17 cellular contexts compared by ENCODE assay signal in the genomic region with DNA sequence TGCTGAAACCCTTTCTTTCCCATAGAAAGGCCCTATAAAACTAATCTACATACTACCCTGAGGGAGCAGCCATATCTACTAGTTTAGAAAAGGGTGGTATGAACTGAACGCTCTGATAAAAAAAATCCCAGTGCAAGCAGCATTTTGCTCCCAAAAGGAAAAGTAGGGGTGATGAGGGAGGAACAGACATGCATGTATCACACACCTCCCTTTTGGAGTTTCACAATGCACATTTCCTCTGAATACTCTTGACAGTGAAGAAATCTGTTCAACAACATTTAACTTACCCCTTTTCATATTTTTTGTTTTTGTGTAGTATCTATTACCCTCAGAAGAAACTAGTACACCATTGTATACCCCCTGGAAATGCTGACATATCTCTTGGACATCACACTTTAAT.
A peak's percentile ranks its signal among the peaks of the same experiment; 100 is the strongest.
DNase-seq lines count a peak whose midpoint lies in the region; ATAC-seq, FAIRE-seq and TF ChIP-seq lines count a peak whose summit lies in the region.
"Had no signal": no experiment of that assay in that cellular context is flagged by ENCODE, and none has a peak within 500 bp of the region (broad histone marks: within the 10 kb centered on the region; RNA-seq: fewer than 3 reads in every experiment).

No MANE protein-coding gene starts in this region.

- BruUV-seq in GM12878 (replicated peaks; lab: Mats Ljungman, UMichigan): no TSS peak

- intact Hi-C loops in CD14-positive monocyte (cut with micrococcal nuclease): no loop called here
- intact Hi-C loops in GM12878 (cut with micrococcal nuclease; ENCODE audit: unreplicated experiment): no loop called here
- intact Hi-C loops in naive thymus-derived CD4-positive, alpha-beta T cell (cut with micrococcal nuclease): no loop called here

- H3K9ac ChIP-seq in Loucy (ENCODE audit: low read depth, low read length, poor library complexity, severe bottlenecking): peak overlapping the region; percentile 83
- H3K9ac ChIP-seq in GM12878 (ENCODE audit: control insufficient read depth, insufficient read depth, low read length): no peak overlapping the region

- in situ Hi-C loops in GM12878 (cut with MboI): no loop called here

- SMC1A ChIA-PET in GM12878 (lab: Charles Lee; ENCODE audit: uncharacterized antibody, unreplicated experiment): no interaction called here

- no peaks in the 10 kb centered on the region for H4K20me1 ChIP-seq in Loucy (ENCODE audit: insufficient read depth, low read length, poor library complexity, severe bottlenecking)
- no peaks in the 10 kb centered on the region for H4K20me1 ChIP-seq in GM12878 (ENCODE audit: control insufficient read depth, insufficient read depth)

- H3K27me3 ChIP-seq in Loucy (ENCODE audit: insufficient read depth, low read length, poor library complexity, severe bottlenecking) (no peaks in the 10 kb centered on the region), GM12878 (replicated peaks in 1 of 2; ENCODE audit: control insufficient read depth in 2 of 2, insufficient read depth in 2 of 2, low read length in 1 of 2) (no peaks in the 10 kb centered on the region)
- no peaks in the 10 kb centered on the region for H3K27me3 ChIP-seq in naive thymus-derived CD4-positive, alpha-beta T cell (ENCODE audit: control insufficient read depth in 2 of 2, insufficient read depth in 2 of 2, low read length in 2 of 2)

- peak overlapping the region; percentile 47; the same call in 1 of the 2 replicates for H2AFZ ChIP-seq in Loucy (ENCODE audit: low read length)
- H2AFZ ChIP-seq in GM12878 (ENCODE audit: control insufficient read depth, low read depth, low read length): peak overlapping the region; percentile 75

- H3K27ac ChIP-seq in GM12878 (ENCODE audit: control insufficient read depth, insufficient read depth): peak overlapping the region; percentile 61
- no peak overlapping the region for H3K27ac ChIP-seq in naive thymus-derived CD4-positive, alpha-beta T cell (ENCODE audit: low read depth, low read length)

- WGBS in GM12878 (ENCODE audit: insufficient coverage, insufficient replicate concordance, low lambda C conversion rate, missing lambda C conversion rate): 0% methylated on average over 1 of the region's 1 CpG

- POLR2A ChIA-PET in GM12878 (lab: Charles Lee): no interaction called here
- POLR2A ChIA-PET in naive thymus-derived CD4-positive, alpha-beta T cell (lab: Charles Lee): no interaction called here

- H3K4me3 ChIP-seq in Loucy (ENCODE audit: low read length, poor library complexity, severe bottlenecking): peak overlapping the region; percentile 72
- no peak overlapping the region for H3K4me3 ChIP-seq in GM12878
- no peak overlapping the region for H3K4me3 ChIP-seq in naive thymus-derived CD4-positive, alpha-beta T cell (ENCODE audit: low read length)

- H3K4me1 ChIP-seq in Loucy (ENCODE audit: insufficient read depth, low read length, poor library complexity, severe bottlenecking) (peaks cover 42% of the 10 kb centered on the region), GM12878 (ENCODE audit: control insufficient read depth, insufficient read depth, low read length) (peaks cover 20% of the 10 kb centered on the region)
- no peaks in the 10 kb centered on the region for H3K4me1 ChIP-seq in naive thymus-derived CD4-positive, alpha-beta T cell (ENCODE audit: control insufficient read depth in 2 of 2, insufficient read depth in 2 of 2, low read length in 2 of 2)

- no peaks in the 10 kb centered on the region for H3K9me2 ChIP-seq in Loucy (replicated peaks; ENCODE audit: low read depth, low read length)

- H3K36me3 ChIP-seq in Loucy (ENCODE audit: insufficient read depth, low read length): no peaks in the 10 kb centered on the region
- H3K36me3 ChIP-seq in GM12878 (ENCODE audit: control insufficient read depth in 2 of 2, insufficient read depth in 2 of 2, low read length in 1 of 2): no peaks in the 10 kb centered on the region
- H3K36me3 ChIP-seq in naive thymus-derived CD4-positive, alpha-beta T cell (ENCODE audit: control insufficient read depth in 2 of 3, insufficient read depth in 3 of 3, low read length in 3 of 3): no peaks in the 10 kb centered on the region

- peaks cover 0 to 2% (median 0%) of the 10 kb centered on the region in 3 donors for H3K27me3 Mint-ChIP-seq in CD14-positive monocyte (ENCODE audit: low read depth in 3 of 3)
- H3K27me3 Mint-ChIP-seq in naive thymus-derived CD4-positive, alpha-beta T cell: peaks cover 0 to 4% (median 0%) of the 10 kb centered on the region in 5 donors

- no peak for TF ChIP-seq POLR2A in GM12878 (IDR thresholded peaks at IDR 0.05; ENCODE audit: low read depth, low read length)

- TF ChIP-seq RAD21 in GM12878 (IDR thresholded peaks at IDR 0.05; ENCODE audit: insufficient read depth, low read depth, low read length): no peak

- H3K4me2 ChIP-seq in Loucy (ENCODE audit: low read depth, low read length, poor library complexity, severe bottlenecking) (peak overlapping the region; percentile 88), GM12878 (ENCODE audit: control insufficient read depth, insufficient read depth) (peak overlapping the region; percentile 68)

- DNase-seq in CD14-positive monocyte (ENCODE audit: low spot score) (no peak), GM12878 (ENCODE audit: low read depth, low spot score) (no peak), HUDEP-2 (lab: John Stamatoyannopoulos, UW; ENCODE audit: unreplicated experiment in 76 of 76) (no peak)
- DNase-seq in naive thymus-derived CD4-positive, alpha-beta T cell: no peak
- DNase-seq in activated CD4-positive, CD25-positive, alpha-beta regulatory T cell treated with anti-CD3 and anti-CD28 coated beads, Interleukin-2, amount 50 U/mL, for 72 hours: no peak
- DNase-seq: activated CD8-positive, alpha-beta memory T cell treated with anti-CD3 and anti-CD28 coated beads, Interleukin-2, amount 50 U/mL, for 4 hours; activated naive CD4-positive, alpha-beta T cell treated with anti-CD3 and anti-CD28 coated beads for 36 hours; DMS 273 treated with DMSO at 0.1 percent for 48 hours; H7; mesendoderm; NCI-H1092 treated with DMSO at 0.1 percent for 48 hours; NCI-H748 treated with DMSO at 0.1 percent for 48 hours; right cardiac atrium; stimulated activated CD4-positive, alpha-beta T cell treated with anti-CD3 and anti-CD28 coated beads, Interleukin-2, amount 100 ng/mL, for 24 hours had no signal

- peak overlapping the region; percentile 68 to 82 for H3K4me3 Mint-ChIP-seq in CD14-positive monocyte
- H3K4me3 Mint-ChIP-seq in naive thymus-derived CD4-positive, alpha-beta T cell: no peak overlapping the region
- H3K4me3 Mint-ChIP-seq: activated naive CD4-positive, alpha-beta T cell treated with anti-CD3 and anti-CD28 coated beads for 36 hours had no signal

- H3K9me3 ChIP-seq in Loucy (ENCODE audit: insufficient read depth, low read depth, low read length): no peaks in the 10 kb centered on the region
- peaks cover 4% of the 10 kb centered on the region; the same call in 1 of the 3 replicates for H3K9me3 ChIP-seq in GM12878 (replicated peaks; ENCODE audit: control insufficient read depth, insufficient read depth, low read length)
- no peaks in the 10 kb centered on the region for H3K9me3 ChIP-seq in naive thymus-derived CD4-positive, alpha-beta T cell (ENCODE audit: control insufficient read depth in 2 of 3, low read length in 3 of 3)

- H3K9me3 Mint-ChIP-seq in CD14-positive monocyte: peaks cover 25 to 36% (median 27%) of the 10 kb centered on the region in 7 donors
- H3K9me3 Mint-ChIP-seq in naive thymus-derived CD4-positive, alpha-beta T cell: peaks cover 0 to 17% (median 9%) of the 10 kb centered on the region in 11 donors

- H3K79me2 ChIP-seq in Loucy (ENCODE audit: insufficient read depth, low read length) (no peaks in the 10 kb centered on the region), GM12878 (ENCODE audit: control insufficient read depth, insufficient read depth, low read length) (no peaks in the 10 kb centered on the region)

- H3K4me1 Mint-ChIP-seq in CD14-positive monocyte: peaks cover 61% of the 10 kb centered on the region
- peaks cover 0 to 13% (median 4%) of the 10 kb centered on the region in 7 donors for H3K4me1 Mint-ChIP-seq in naive thymus-derived CD4-positive, alpha-beta T cell

- TF ChIP-seq CTCF in CD14-positive monocyte (IDR thresholded peaks at IDR 0.05) (no peak), Loucy (conservative IDR thresholded peaks at IDR 0.05; ENCODE audit: low read length) (no peak), GM12878 (IDR thresholded peaks at IDR 0.05 in 2 of 3, conservative IDR thresholded peaks at IDR 0.05 in 1 of 3; ENCODE audit: control insufficient read depth in 2 of 3, extremely low read depth in 1 of 3, insufficient read depth in 1 of 3, low read depth in 3 of 3, low read length in 3 of 3) (no peak)

- no peak for ATAC-seq in GM12878
- peak; percentile 35 for ATAC-seq in naive thymus-derived CD4-positive, alpha-beta T cell
- no peak for ATAC-seq in GM18868 (IDR thresholded peaks at IDR 0.05; ENCODE audit: unreplicated experiment)
- ATAC-seq in HG02623 (IDR thresholded peaks at IDR 0.05; ENCODE audit: unreplicated experiment): no peak

- CTCF ChIA-PET in GM12878 (lab: Yijun Ruan, JAX): no interaction called here
- CTCF ChIA-PET in naive thymus-derived CD4-positive, alpha-beta T cell (lab: Charles Lee): no interaction called here

- H3F3A ChIP-seq in Loucy (ENCODE audit: low read depth): peaks cover 5% of the 10 kb centered on the region

- no peak for FAIRE-seq in GM12878 (lab: Jason Lieb, UNC)

- H3K27ac Mint-ChIP-seq in CD14-positive monocyte: peak overlapping the region; percentile 98 to 100 (median 99)
- H3K27ac Mint-ChIP-seq in naive thymus-derived CD4-positive, alpha-beta T cell: no peak overlapping the region
- H3K27ac Mint-ChIP-seq: activated naive CD4-positive, alpha-beta T cell treated with anti-CD3 and anti-CD28 coated beads for 36 hours had no signal

- TF ChIP-seq EP300 in GM12878 (IDR thresholded peaks at IDR 0.05; ENCODE audit: borderline replicate concordance in 1 of 2, control insufficient read depth in 1 of 2, low read depth in 2 of 2, low read length in 2 of 2): no peak

- RAD21 ChIA-PET in GM12878 (lab: Charles Lee; ENCODE audit: unreplicated experiment): no interaction called here

- H3K36me3 Mint-ChIP-seq in CD14-positive monocyte: peaks cover 9 to 11% of the 10 kb centered on the region in 2 donors
- H3K36me3 Mint-ChIP-seq in naive thymus-derived CD4-positive, alpha-beta T cell: peaks cover 0 to 8% (median 0%) of the 10 kb centered on the region in 5 donors

Comparison
In these comparisons a context has a peak if more than half of its experiments do, and no peak if none do; other contexts are left out.
1. H3K27ac Mint-ChIP-seq: peak in CD14-positive monocyte (7 of 7); none in naive thymus-derived CD4-positive, alpha-beta T cell (0 of 9).
2. H3K4me3 Mint-ChIP-seq: peak in CD14-positive monocyte (2 of 2); none in naive thymus-derived CD4-positive, alpha-beta T cell (0 of 10).